ENCODE assay signal across 13 cellular contexts in genomic region chr2:47512581-47513083, GRCh38. TPM values are rescaled to one million over a fixed set of nuclear protein-coding genes. Genes with fewer than 3 reads are reported as not detected.
A peak's percentile ranks its signal among the peaks of the same experiment; 100 is the strongest.
DNase-seq lines count a peak whose midpoint lies in the region; ATAC-seq and TF ChIP-seq lines count a peak whose summit lies in the region.
"Had no signal": no experiment of that assay in that cellular context is flagged by ENCODE, and none has a peak within 500 bp of the region (broad histone marks: within the 10 kb centered on the region; RNA-seq: fewer than 3 reads in every experiment).

No MANE protein-coding gene starts in this region.

- H3K4me2 ChIP-seq in BLaER1 (peak overlapping the region; percentile 45), GM23338 (no peak overlapping the region)

- H3K9me3 Mint-ChIP-seq in GM23338 (no peaks in the 10 kb centered on the region), endodermal cell (no peaks in the 10 kb centered on the region)

- H4K20me1 ChIP-seq in BLaER1 (no peaks in the 10 kb centered on the region), GM23338 (replicated peaks; ENCODE audit: insufficient read depth) (no peaks in the 10 kb centered on the region)

- H3K27ac Mint-ChIP-seq in GM23338 (no peak overlapping the region), endodermal cell (no peak overlapping the region)
- H3K27ac Mint-ChIP-seq: CD4-positive, alpha-beta memory T cell had no signal

- H3K4me1 Mint-ChIP-seq in GM23338: peaks cover 35% of the 10 kb centered on the region
- peaks cover 58% of the 10 kb centered on the region for H3K4me1 Mint-ChIP-seq in endodermal cell

- H3K9me2 ChIP-seq in GM23338 (ENCODE audit: insufficient read depth): peaks cover 4% of the 10 kb centered on the region; the same call in 1 of the 2 replicates

- peaks cover 8% of the 10 kb centered on the region for H3K36me3 ChIP-seq in BLaER1
- H3K36me3 ChIP-seq in GM23338 (ENCODE audit: insufficient read depth): no peaks in the 10 kb centered on the region; the same call in 1 of the 2 replicates
- peaks cover 6% of the 10 kb centered on the region for H3K36me3 ChIP-seq in endodermal cell (ENCODE audit: control insufficient read depth, insufficient read depth, low read length)

- TF ChIP-seq CTCF in GM23338 (conservative IDR thresholded peaks at IDR 0.05; ENCODE audit: low read depth in 2 of 2) (no peak), endodermal cell (conservative IDR thresholded peaks at IDR 0.05) (no peak)

- H3K27ac ChIP-seq in BLaER1 (peak overlapping the region; percentile 52), GM23338 (ENCODE audit: low read depth) (no peak overlapping the region), endodermal cell (ENCODE audit: low read depth, low read length) (no peak overlapping the region)
- H3K27ac ChIP-seq: epithelial cell of prostate had no signal

- no peak overlapping the region for H2AFZ ChIP-seq in GM23338

- 80 to 97% methylated on average over 1 of the region's 1 CpG for WGBS in endodermal cell (ENCODE audit: insufficient coverage in 1 of 2, insufficient read length in 1 of 2), 2 experiments

- H3K9ac ChIP-seq in BLaER1 (no peak overlapping the region), endodermal cell (ENCODE audit: extremely low read depth, low read length, poor library complexity, severe bottlenecking) (no peak overlapping the region)

- no peaks in the 10 kb centered on the region for H3K79me2 ChIP-seq in GM23338 (replicated peaks; ENCODE audit: insufficient read depth)

- no peak overlapping the region for H3K4me3 Mint-ChIP-seq in GM23338
- H3K4me3 Mint-ChIP-seq in endodermal cell: no peak overlapping the region
- H3K4me3 Mint-ChIP-seq: CD4-positive, alpha-beta memory T cell had no signal

- H3K4me3 ChIP-seq in BLaER1: no peak overlapping the region
- no peak overlapping the region for H3K4me3 ChIP-seq in GM23338
- peak overlapping the region; percentile 20 for H3K4me3 ChIP-seq in endodermal cell (ENCODE audit: low read length)

- H3K27me3 Mint-ChIP-seq in GM23338 (ENCODE audit: insufficient read depth, low read depth, poor library complexity): peaks cover 3% of the 10 kb centered on the region
- no peaks in the 10 kb centered on the region for H3K27me3 Mint-ChIP-seq in endodermal cell (ENCODE audit: insufficient read depth)

- H3K4me1 ChIP-seq in BLaER1: peaks cover 78% of the 10 kb centered on the region
- peaks cover 8% of the 10 kb centered on the region; the same call in 1 of the 2 replicates for H3K4me1 ChIP-seq in GM23338 (ENCODE audit: insufficient read depth)
- peaks cover 18% of the 10 kb centered on the region for H3K4me1 ChIP-seq in endodermal cell (ENCODE audit: control insufficient read depth, insufficient read depth, low read length)

- ATAC-seq in GM23338: peak; percentile 52
- no peak for ATAC-seq in GM21723 (IDR thresholded peaks at IDR 0.05; ENCODE audit: unreplicated experiment)
- no peak for ATAC-seq in GM21576 (IDR thresholded peaks at IDR 0.05; ENCODE audit: unreplicated experiment)

- H3K27me3 ChIP-seq in BLaER1 (no peaks in the 10 kb centered on the region), GM23338 (ENCODE audit: insufficient read depth) (no peaks in the 10 kb centered on the region), endodermal cell (ENCODE audit: control insufficient read depth, insufficient read depth, low read length, poor library complexity, severe bottlenecking) (no peaks in the 10 kb centered on the region)

- no peaks in the 10 kb centered on the region for H3F3A ChIP-seq in GM23338 (replicated peaks; ENCODE audit: low read depth)

- DNase-seq in GM23338 (ENCODE audit: low spot score) (peak; percentile 68), NCI-H69 (lab: John Stamatoyannopoulos, UW) (peak; percentile 17), endodermal cell (peak; percentile 62), LoVo (ENCODE audit: low spot score) (no peak)
- DNase-seq in NK-92 treated with Interleukin-12 subunit alpha and Interleukin-12 subunit beta, amount 100 ng/mL, for 24 hours (lab: John Stamatoyannopoulos, UW): no peak
- DNase-seq: CD4-positive, alpha-beta memory T cell; stimulated activated CD4-positive, alpha-beta T cell treated with anti-CD3 and anti-CD28 coated beads, Interleukin-4, amount 100 ng/mL, for 24 hours; T-helper 2 cell had no signal

- peaks cover under 1% of the 10 kb centered on the region; the same call in 1 of the 2 replicates for H3K9me3 ChIP-seq in BLaER1
- H3K9me3 ChIP-seq in endodermal cell (ENCODE audit: control insufficient read depth, low read length): no peaks in the 10 kb centered on the region

- H3K36me3 Mint-ChIP-seq in GM23338 (ENCODE audit: low read depth): peaks cover 9% of the 10 kb centered on the region
- peaks cover 19% of the 10 kb centered on the region for H3K36me3 Mint-ChIP-seq in endodermal cell (ENCODE audit: low read depth)

TF ChIP-seq in GM23338, 12 proteins besides CTCF, POLR2A, EP300 and RAD21:
- TF ChIP-seq ZNF114 (CRISPR knock-in tag; IDR thresholded peaks at IDR 0.05) (no peak), ETS1 (IDR thresholded peaks at IDR 0.05) (peak; percentile 46; the same call in 1 of the 2 replicates)

RNA-seq across cellular contexts. Expression of gene KCNK12, which starts 58.2 kb away (rescaled TPM):
- total RNA-seq in GM23338 (2014; rRNA removed; shearing (Covaris generic)): 17.3 and 17.5 TPM in 2 replicates
- polyA plus RNA-seq in GM23338 (2016; fragmentation: Nextera tagmentation; extraction: Ambion mirVana): 6.6 and 7.1 TPM in 2 replicates
- 10 to 100 TPM; 52.3 to 79.0 TPM for total RNA-seq in endodermal cell
- polyA plus RNA-seq in endodermal cell (2013, experiment 1 of 2): 16.1 TPM
- polyA plus RNA-seq in endodermal cell (2013, experiment 2 of 2): 16.9 TPM
- total RNA-seq: osteocyte had no signal

Comparison
In these comparisons a context has a peak if more than half of its experiments do, and no peak if none do; other contexts are left out.
1. DNase-seq: peak in GM23338 (single experiment), NCI-H69 (single experiment) and endodermal cell (single experiment); none in NK-92 treated with Interleukin-12 subunit alpha and Interleukin-12 subunit beta, amount 100 ng/mL, for 24 hours (single experiment) and LoVo (single experiment).